Comparison of ENCODE assay signal across 7 cellular contexts in genomic region chr11:64803846-64804345, GRCh38. TPM values are rescaled to one million over a fixed set of nuclear protein-coding genes. Genes with fewer than 3 reads are reported as not detected.
DNase-seq lines count a peak whose midpoint lies in the region; ATAC-seq lines count a peak whose summit lies in the region.

No MANE protein-coding gene starts in this region.

- ATAC-seq in activated naive CD4-positive, alpha-beta T cell treated with anti-CD3 and anti-CD28 coated beads, Interleukin-2, amount 50 U/mL, for 72 hours = no peak
- no peak for ATAC-seq in stimulated activated naive CD8-positive, alpha-beta T cell treated with anti-CD3 and anti-CD28 coated beads, Interleukin-15, amount 100 ng/mL, for 72 hours
- no peak for ATAC-seq in GM18870 (IDR thresholded peaks at IDR 0.05; ENCODE audit: unreplicated experiment)

- peaks cover 75% of the 10 kb centered on the region for H3K4me1 Mint-ChIP-seq in stimulated activated naive CD8-positive, alpha-beta T cell treated with anti-CD3 and anti-CD28 coated beads, Interleukin-15, amount 100 ng/mL, for 72 hours

- H3K9me3 ChIP-seq in HUES64 (ENCODE audit: insufficient read depth, low read depth, low read length) (no peaks in the 10 kb centered on the region), iPS-18c (ENCODE audit: control insufficient read depth, insufficient read depth, low read length) (no peaks in the 10 kb centered on the region)

- 42% methylated on average over 15 of the region's 15 CpGs for WGBS in HUES64

- H3K9ac ChIP-seq in HUES64 (ENCODE audit: low read depth, low read length) = 0 out of 2 replicates have a peak overlapping the region, but pooled peaks have one; percentile 3

- peaks cover 0 to 12% of the 10 kb centered on the region in 2 donors for H3K36me3 Mint-ChIP-seq in activated naive CD4-positive, alpha-beta T cell treated with anti-CD3 and anti-CD28 coated beads, Interleukin-2, amount 50 U/mL, for 72 hours

- H3K27ac ChIP-seq in HUES64 (ENCODE audit: low read depth, low read length) = peak overlapping the region; percentile 82; the same call in 1 of the 2 replicates

- DNase-seq in activated naive CD4-positive, alpha-beta T cell treated with anti-CD3 and anti-CD28 coated beads, Interleukin-2, amount 50 U/mL, for 72 hours (ENCODE audit: low spot score in 2 of 2) = no peak
- no peak for DNase-seq in stimulated activated naive CD8-positive, alpha-beta T cell treated with anti-CD3 and anti-CD28 coated beads, Interleukin-15, amount 100 ng/mL, for 72 hours
- no peak for DNase-seq in Ammon's horn (ENCODE audit: low spot score)
- DNase-seq in NAMALWA (ENCODE audit: low spot score) = no peak

- H3K4me3 ChIP-seq in HUES64 (ENCODE audit: low read length) (peak overlapping the region; percentile 64), iPS-18c (ENCODE audit: insufficient read depth, low read depth, low read length) (peak overlapping the region; percentile 70; the same call in 1 of the 2 replicates)

- H3K36me3 ChIP-seq in HUES64 (ENCODE audit: insufficient read depth, low read length) = peaks cover 32% of the 10 kb centered on the region

- no peaks in the 10 kb centered on the region for H3K27me3 Mint-ChIP-seq in stimulated activated naive CD8-positive, alpha-beta T cell treated with anti-CD3 and anti-CD28 coated beads, Interleukin-15, amount 100 ng/mL, for 72 hours

- no peaks in the 10 kb centered on the region for H3K27me3 ChIP-seq in HUES64 (ENCODE audit: insufficient read depth, low read length)

- peak overlapping the region; percentile 90 for H3K4me3 Mint-ChIP-seq in stimulated activated naive CD8-positive, alpha-beta T cell treated with anti-CD3 and anti-CD28 coated beads, Interleukin-15, amount 100 ng/mL, for 72 hours

- peak overlapping the region; percentile 80 to 97 for H3K27ac Mint-ChIP-seq in activated naive CD4-positive, alpha-beta T cell treated with anti-CD3 and anti-CD28 coated beads, Interleukin-2, amount 50 U/mL, for 72 hours
- peak overlapping the region; percentile 95 to 97 for H3K27ac Mint-ChIP-seq in stimulated activated naive CD8-positive, alpha-beta T cell treated with anti-CD3 and anti-CD28 coated beads, Interleukin-15, amount 100 ng/mL, for 72 hours

- H3K9me3 Mint-ChIP-seq in activated naive CD4-positive, alpha-beta T cell treated with anti-CD3 and anti-CD28 coated beads, Interleukin-2, amount 50 U/mL, for 72 hours = no peaks in the 10 kb centered on the region
- H3K9me3 Mint-ChIP-seq in stimulated activated naive CD8-positive, alpha-beta T cell treated with anti-CD3 and anti-CD28 coated beads, Interleukin-15, amount 100 ng/mL, for 72 hours = no peaks in the 10 kb centered on the region

- peaks cover 5% of the 10 kb centered on the region; the same call in 1 of the 2 replicates for H3K4me1 ChIP-seq in HUES64 (ENCODE audit: insufficient read depth, low read length)

RNA-seq across cellular contexts. Expression of gene MAP4K2, which starts 0.9 kb away (rescaled TPM):
- 14.1 TPM for polyA plus RNA-seq in HUES64 (2013, experiment 1 of 2)
- 16.9 TPM for polyA plus RNA-seq in HUES64 (2013, experiment 2 of 2)
- total RNA-seq in activated naive CD4-positive, alpha-beta T cell treated with anti-CD3 and anti-CD28 coated beads, Interleukin-2, amount 50 U/mL, for 72 hours = 10 to 100 TPM; 67.7 to 83.2 TPM

RNA-seq across cellular contexts. Expression of gene MEN1, which starts 6.5 kb away (rescaled TPM):
- polyA plus RNA-seq in HUES64 (2013, experiment 1 of 2) = 31.5 TPM
- polyA plus RNA-seq in HUES64 (2013, experiment 2 of 2) = 36.6 TPM
- 10 to 100 TPM in 1 of 2 donors, 1 to 10 TPM in 1; 9.7 to 35.1 TPM for total RNA-seq in activated naive CD4-positive, alpha-beta T cell treated with anti-CD3 and anti-CD28 coated beads, Interleukin-2, amount 50 U/mL, for 72 hours

RNA-seq across cellular contexts. Expression of gene SF1, which starts 25.6 kb away (rescaled TPM):
- 208 TPM for polyA plus RNA-seq in HUES64 (2013, experiment 1 of 2)
- 212 TPM for polyA plus RNA-seq in HUES64 (2013, experiment 2 of 2)
- total RNA-seq in activated naive CD4-positive, alpha-beta T cell treated with anti-CD3 and anti-CD28 coated beads, Interleukin-2, amount 50 U/mL, for 72 hours = 100 to 1,000 TPM; 323 to 406 TPM

RNA-seq across cellular contexts. Expression of gene CDC42BPG, which starts 40.6 kb away (rescaled TPM):
- 4.0 TPM for polyA plus RNA-seq in HUES64 (2013, experiment 1 of 2)
- 4.4 TPM for polyA plus RNA-seq in HUES64 (2013, experiment 2 of 2)
- total RNA-seq in activated naive CD4-positive, alpha-beta T cell treated with anti-CD3 and anti-CD28 coated beads, Interleukin-2, amount 50 U/mL, for 72 hours = under 1 TPM; 0.61 to 0.76 TPM

RNA-seq across cellular contexts. Expression of gene PYGM, which starts 44.1 kb away (rescaled TPM):
- polyA plus RNA-seq in HUES64 (2013, experiment 1 of 2) = 2.8 TPM
- 2.5 TPM for polyA plus RNA-seq in HUES64 (2013, experiment 2 of 2)
- 1 to 10 TPM in 1 of 2 donors, under 1 TPM in 1; 0.87 to 2.3 TPM for total RNA-seq in activated naive CD4-positive, alpha-beta T cell treated with anti-CD3 and anti-CD28 coated beads, Interleukin-2, amount 50 U/mL, for 72 hours
